In genomic region chr18:9987355-9987754, GRCh38 we compare ENCODE assay signal across 1 cellular context.
TF ChIP-seq lines count a peak whose summit lies in the region.

No MANE protein-coding gene starts in this region.

TF ChIP-seq in GM23338, 12 proteins besides CTCF, POLR2A, EP300 and RAD21 (continued from another document):
- no peak for TF ChIP-seq REST (IDR thresholded peaks at IDR 0.05; ENCODE audit: unreplicated experiment)
- no peak for TF ChIP-seq EZH2 (IDR thresholded peaks at IDR 0.05; ENCODE audit: low read depth, unreplicated experiment)
- TF ChIP-seq NANOG (IDR thresholded peaks at IDR 0.05; ENCODE audit: borderline replicate concordance) = no peak
- no peak for TF ChIP-seq ZNF462 (CRISPR knock-in tag; IDR thresholded peaks at IDR 0.05)
- TF ChIP-seq EZH2phosphoT487 (IDR thresholded peaks at IDR 0.05; ENCODE audit: unreplicated experiment) = no peak
- no peak for TF ChIP-seq ZNF331 (CRISPR knock-in tag; IDR thresholded peaks at IDR 0.05; ENCODE audit: low read depth)
- no peak for TF ChIP-seq ETS1 (IDR thresholded peaks at IDR 0.05)
- TF ChIP-seq POLR2AphosphoS5 (IDR thresholded peaks at IDR 0.05; ENCODE audit: low read depth) = no peak
- TF ChIP-seq STAT1 (IDR thresholded peaks at IDR 0.05; ENCODE audit: unreplicated experiment) = no peak
TF ChIP-seq in GM23338: peak in this region for 0.
